Comparison of ENCODE assay signal across 10 cellular contexts in genomic region chr14:36315159-36315853, GRCh38. TPM values are rescaled to one million over a fixed set of nuclear protein-coding genes. Genes with fewer than 3 reads are reported as not detected.
DNase-seq lines count a peak whose midpoint lies in the region; ATAC-seq and TF ChIP-seq lines count a peak whose summit lies in the region.
"Had no signal": no experiment of that assay in that cellular context is flagged by ENCODE, and none has a peak within 500 bp of the region (broad histone marks: within the 10 kb centered on the region; RNA-seq: fewer than 3 reads in every experiment).

No MANE protein-coding gene starts in this region.

- no TSS peak for BruUV-seq in Caco-2 (replicated peaks; lab: Mats Ljungman, UMichigan)

- H3K4me1 ChIP-seq in Caco-2 = no peaks in the 10 kb centered on the region; the same call in 1 of the 2 replicates

- H3K27me3 Mint-ChIP-seq in WTC11 (ENCODE audit: low read depth) (no peaks in the 10 kb centered on the region), Caco-2 (ENCODE audit: insufficient read depth, unreplicated experiment) (no peaks in the 10 kb centered on the region)
- H3K27me3 Mint-ChIP-seq: memory B cell had no signal

- no peak overlapping the region for H3K4me3 ChIP-seq in Caco-2 (ENCODE audit: low read depth, low read length)

- POLR2A ChIA-PET in WTC11 (lab: Charles Lee) = no interaction called here
- POLR2A ChIA-PET in Caco-2 (lab: Charles Lee) = no interaction called here

- intact Hi-C loops in Caco-2 (cut with micrococcal nuclease; ENCODE audit: unreplicated experiment) (no loop called here), Right ventricle myocardium superior (cut with DNase I) (no loop called here)

- H3K36me3 ChIP-seq in Caco-2 (ENCODE audit: control insufficient read depth, insufficient read depth, low read length) = no peaks in the 10 kb centered on the region

- H3K4me1 Mint-ChIP-seq in WTC11 (peaks cover 36% of the 10 kb centered on the region), Caco-2 (ENCODE audit: low read depth, unreplicated experiment) (no peaks in the 10 kb centered on the region)

- ATAC-seq in HG03108 (IDR thresholded peaks at IDR 0.05; ENCODE audit: unreplicated experiment) = peak; percentile 57
- ATAC-seq in WTC11 = no peak
- ATAC-seq in Right ventricle myocardium superior (ENCODE audit: poor library complexity) = no peak

- TF ChIP-seq CTCF in WTC11 (IDR thresholded peaks at IDR 0.05) (no peak), Caco-2 (IDR thresholded peaks at IDR 0.05; ENCODE audit: insufficient read depth in 1 of 2, low read depth in 1 of 2, low read length in 1 of 2, severe bottlenecking in 1 of 2, unreplicated experiment in 1 of 2) (no peak)

- no peaks in the 10 kb centered on the region for H3K27me3 ChIP-seq in Caco-2 (replicated peaks; ENCODE audit: control insufficient read depth, insufficient read depth, low read length)

- no peaks in the 10 kb centered on the region for H3K9me3 Mint-ChIP-seq in WTC11
- no peaks in the 10 kb centered on the region for H3K9me3 Mint-ChIP-seq in Caco-2 (ENCODE audit: unreplicated experiment)
- H3K9me3 Mint-ChIP-seq: memory B cell; T-helper 1 cell treated with Interleukin-12 subunit alpha and Interleukin-12 subunit beta and Interleukin-4 antibody, amounts not matched to agents 30 μg/mL and 1 μg/mL, for 36 hours had no signal

- CTCF ChIA-PET in WTC11 (lab: Charles Lee) = interaction anchor here (0.9 to 1.0 kb wide), 2 partner anchors 239 to 246 kb away, joined by 4 read pairs; no protein-coding TSS in a partner anchor
- CTCF ChIA-PET in Caco-2 (lab: Charles Lee) = no interaction called here

- no peak overlapping the region; the same call in 1 of the 2 replicates for H3K27ac Mint-ChIP-seq in WTC11
- no peak overlapping the region for H3K27ac Mint-ChIP-seq in Caco-2 (ENCODE audit: unreplicated experiment)
- H3K27ac Mint-ChIP-seq: memory B cell; T-helper 1 cell treated with Interleukin-12 subunit alpha and Interleukin-12 subunit beta and Interleukin-4 antibody, amounts not matched to agents 30 μg/mL and 1 μg/mL, for 36 hours had no signal

- peak; percentile 12 for DNase-seq in stimulated activated naive CD4-positive, alpha-beta T cell treated with Interleukin-2 at 50 U/mL for 16 hours (lab: John Stamatoyannopoulos, UW)
- DNase-seq in stimulated activated naive CD4-positive, alpha-beta T cell (lab: John Stamatoyannopoulos, UW) = no peak
- peak; percentile 23 to 28 for DNase-seq in activated T-cell treated with anti-CD3 and anti-CD28 coated beads, Interleukin-2, amount 50 U/mL, for 48 hours
- DNase-seq in SK-N-DZ (ENCODE audit: low spot score) (no peak), WTC11 (ENCODE audit: low spot score) (no peak), Caco-2 (no peak), Right ventricle myocardium superior (no peak)

- H3K4me3 Mint-ChIP-seq in WTC11 (no peak overlapping the region), Caco-2 (ENCODE audit: unreplicated experiment) (no peak overlapping the region)
- H3K4me3 Mint-ChIP-seq: memory B cell; T-helper 1 cell treated with Interleukin-12 subunit alpha and Interleukin-12 subunit beta and Interleukin-4 antibody, amounts not matched to agents 30 μg/mL and 1 μg/mL, for 36 hours had no signal

- peaks cover 22% of the 10 kb centered on the region for H3K36me3 Mint-ChIP-seq in WTC11
- H3K36me3 Mint-ChIP-seq in Caco-2 (ENCODE audit: insufficient read depth, unreplicated experiment) = peaks cover 50% of the 10 kb centered on the region

- no peaks in the 10 kb centered on the region for H3K9me3 ChIP-seq in Caco-2

TF ChIP-seq in WTC11, 78 proteins besides CTCF, POLR2A, EP300 and RAD21:
- TF ChIP-seq AFF4 (CRISPR knock-in tag; IDR thresholded peaks at IDR 0.05; ENCODE audit: borderline replicate concordance) = no peak
- TF ChIP-seq MAX (CRISPR knock-in tag; IDR thresholded peaks at IDR 0.05) = no peak
- TF ChIP-seq, protein P1, sequence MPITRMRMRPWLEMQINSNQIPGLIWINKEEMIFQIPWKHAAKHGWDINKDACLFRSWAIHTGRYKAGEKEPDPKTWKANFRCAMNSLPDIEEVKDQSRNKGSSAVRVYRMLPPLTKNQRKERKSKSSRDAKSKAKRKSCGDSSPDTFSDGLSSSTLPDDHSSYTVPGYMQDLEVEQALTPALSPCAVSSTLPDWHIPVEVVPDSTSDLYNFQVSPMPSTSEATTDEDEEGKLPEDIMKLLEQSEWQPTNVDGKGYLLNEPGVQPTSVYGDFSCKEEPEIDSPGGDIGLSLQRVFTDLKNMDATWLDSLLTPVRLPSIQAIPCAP (CRISPR knock-in tag; IDR thresholded peaks at IDR 0.05) = no peak

RNA-seq across cellular contexts. Expression of gene MBIP, which starts 5.1 kb away (rescaled TPM):
- polyA plus RNA-seq in SK-N-DZ (2014; cell fraction: cytosol; rRNA removed) = 17.5 and 18.0 TPM in 2 replicates
- 22.2 and 33.3 TPM in 2 replicates for polyA plus RNA-seq in SK-N-DZ (2014; cell fraction: nucleus; rRNA removed)
- 18.1 to 19.5 TPM (median 18.4 TPM) in 3 replicates for total RNA-seq in WTC11 (2021)
- 27.8 and 28.8 TPM in 2 replicates for total RNA-seq in Caco-2 (2022)
- total RNA-seq in Right ventricle myocardium superior = 8.0 TPM

Comparison
In these comparisons a context has a peak if more than half of its experiments do, and no peak if none do; other contexts are left out.
1. DNase-seq: peak in stimulated activated naive CD4-positive, alpha-beta T cell treated with Interleukin-2 at 50 U/mL for 16 hours (single experiment) and activated T-cell treated with anti-CD3 and anti-CD28 coated beads, Interleukin-2, amount 50 U/mL, for 48 hours (2 of 2); none in stimulated activated naive CD4-positive, alpha-beta T cell (0 of 6), SK-N-DZ (single experiment), WTC11 (single experiment), Caco-2 (0 of 2) and Right ventricle myocardium superior (single experiment).